In genomic region chr17:17520599-17521232, GRCh38 we compare ENCODE assay signal across 28 cellular contexts.
"Had no signal": no experiment of that assay in that cellular context is flagged by ENCODE, and none has a peak within 500 bp of the region (broad histone marks: within the 10 kb centered on the region; RNA-seq: fewer than 3 reads in every experiment).

No MANE protein-coding gene starts in this region.

- H3K4me1 Mint-ChIP-seq: stimulated activated effector memory CD8-positive, alpha-beta T cell treated with anti-CD3 and anti-CD28 coated beads, Interleukin-12 subunit alpha, Interleukin-12 subunit beta, amount 100 ng/mL, for 72 hours had no signal

- H3K27me3 ChIP-seq: dorsolateral prefrontal cortex, gastrocnemius medialis, heart right ventricle, ovary, sigmoid colon, stomach, thyroid gland, vagina had no signal

- H3K4me3 Mint-ChIP-seq: endodermal cell; mesothelial cell of epicardium; naive B cell; natural killer cell treated with Interleukin-12 subunit alpha and Interleukin-12 subunit beta and Interleukin-15 and Interleukin-18, amount 100 ng/mL, for 72 hours; neural crest cell; stimulated activated effector memory CD8-positive, alpha-beta T cell treated with anti-CD3 and anti-CD28 coated beads, Interleukin-12 subunit alpha, Interleukin-12 subunit beta, amount 100 ng/mL, for 72 hours had no signal

- H3K9me3 ChIP-seq: gastrocnemius medialis, heart right ventricle, mucosa of descending colon, ovary, sigmoid colon, stomach, thyroid gland, vagina had no signal

- H3K36me3 ChIP-seq: gastrocnemius medialis, ovary, sigmoid colon, thyroid gland had no signal

- DNase-seq: cerebellar nuclear complex; cortex of kidney; dorsolateral prefrontal cortex; effector CD8-positive, alpha-beta T cell; endodermal cell; foreskin fibroblast; gastrocnemius medialis; hippocampal formation; kidney glomerular epithelial cell; mesenchymal stem cell; mucosa of descending colon; naive B cell; ovary; sigmoid colon; stimulated activated CD4-positive, alpha-beta T cell treated with anti-CD3 and anti-CD28 coated beads, Interleukin-2, amount 100 ng/mL, for 24 hours; stimulated activated CD4-positive, alpha-beta T cell treated with anti-CD3 and anti-CD28 coated beads, Interleukin-4, amount 100 ng/mL, for 24 hours; stimulated activated naive CD4-positive, alpha-beta T cell treated with Interleukin-2 at 50 U/mL for 16 hours; stomach; thyroid gland; trophoblast cell had no signal

- H3K27ac Mint-ChIP-seq: endodermal cell; mesothelial cell of epicardium; natural killer cell treated with Interleukin-12 subunit alpha and Interleukin-12 subunit beta and Interleukin-15 and Interleukin-18, amount 100 ng/mL, for 72 hours; stimulated activated effector memory CD8-positive, alpha-beta T cell treated with anti-CD3 and anti-CD28 coated beads, Interleukin-12 subunit alpha, Interleukin-12 subunit beta, amount 100 ng/mL, for 72 hours had no signal

- H3K36me3 Mint-ChIP-seq: mesothelial cell of epicardium; natural killer cell treated with Interleukin-12 subunit alpha and Interleukin-12 subunit beta and Interleukin-15 and Interleukin-18, amount 100 ng/mL, for 72 hours; stimulated activated effector memory CD8-positive, alpha-beta T cell treated with anti-CD3 and anti-CD28 coated beads, Interleukin-12 subunit alpha, Interleukin-12 subunit beta, amount 100 ng/mL, for 72 hours had no signal

- H3K9me3 Mint-ChIP-seq: mesothelial cell of epicardium; naive B cell; natural killer cell treated with Interleukin-12 subunit alpha and Interleukin-12 subunit beta and Interleukin-15 and Interleukin-18, amount 100 ng/mL, for 72 hours; neural crest cell; stimulated activated effector memory CD8-positive, alpha-beta T cell treated with anti-CD3 and anti-CD28 coated beads, Interleukin-12 subunit alpha, Interleukin-12 subunit beta, amount 100 ng/mL, for 72 hours had no signal

- H3K27me3 Mint-ChIP-seq: naive B cell; natural killer cell treated with Interleukin-12 subunit alpha and Interleukin-12 subunit beta and Interleukin-15 and Interleukin-18, amount 100 ng/mL, for 72 hours had no signal

- ATAC-seq: esophagus mucosa; gastrocnemius medialis; heart right ventricle; mucosa of descending colon; natural killer cell treated with Interleukin-12 subunit alpha and Interleukin-12 subunit beta and Interleukin-15 and Interleukin-18, amount 100 ng/mL, for 72 hours; stimulated activated effector memory CD8-positive, alpha-beta T cell treated with anti-CD3 and anti-CD28 coated beads, Interleukin-12 subunit alpha, Interleukin-12 subunit beta, amount 100 ng/mL, for 72 hours had no signal

- H3K27ac ChIP-seq: dorsolateral prefrontal cortex, epithelial cell of prostate, gastrocnemius medialis, heart right ventricle, ovary, sigmoid colon, stomach, thyroid gland, vagina had no signal

- H3K4me3 ChIP-seq: dorsolateral prefrontal cortex, gastrocnemius medialis, heart right ventricle, mucosa of descending colon, ovary, sigmoid colon, stomach, thyroid gland, vagina had no signal

- H3K4me1 ChIP-seq: vagina had no signal
